In the genomic region with DNA sequence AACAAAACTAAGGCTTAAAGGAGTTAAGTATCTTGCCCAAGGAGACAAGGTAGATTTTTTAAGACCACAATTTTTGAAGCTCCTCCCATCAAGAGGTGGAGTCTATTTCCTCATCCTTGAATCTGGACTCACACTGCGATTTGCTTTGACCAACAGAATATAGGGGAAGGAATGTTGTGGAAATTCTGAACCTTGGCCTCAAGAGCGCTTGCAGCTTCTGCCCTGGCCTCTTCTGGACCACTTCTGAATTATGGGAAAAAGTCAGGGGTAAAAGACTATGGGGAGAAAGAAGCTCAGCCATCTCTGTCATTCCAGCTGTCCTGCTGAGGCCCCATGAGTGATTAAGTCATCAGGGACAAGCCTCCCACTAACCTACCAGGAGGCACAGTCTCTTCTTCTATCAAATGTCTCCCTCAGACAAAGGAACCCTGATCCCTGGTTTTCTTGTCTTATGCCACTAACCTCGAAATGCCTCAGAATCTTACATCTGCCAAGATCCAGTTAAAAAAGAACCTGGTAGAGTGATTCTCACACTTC, we compare ENCODE assay signal across 15 cellular contexts.
"Had no signal": no experiment of that assay in that cellular context is flagged by ENCODE, and none has a peak within 500 bp of the region (broad histone marks: within the 10 kb centered on the region; RNA-seq: fewer than 3 reads in every experiment).

No MANE protein-coding gene starts in this region.

- H3K27ac Mint-ChIP-seq: activated naive CD8-positive, alpha-beta T cell; brain; T-helper 2 cell treated with Interferon-gamma antibody and Interleukin-4, amounts not matched to agents 5 μg/mL and 100 μg/mL, for 36 hours had no signal

- H3K9me3 ChIP-seq: colonic mucosa, transverse colon, vagina had no signal

- H3K4me3 Mint-ChIP-seq: activated CD4-positive, alpha-beta T cell treated with anti-CD3 and anti-CD28 coated beads for 36 hours; activated naive CD8-positive, alpha-beta T cell; brain; T-helper 2 cell treated with Interferon-gamma antibody and Interleukin-4, amounts not matched to agents 5 μg/mL and 100 μg/mL, for 36 hours had no signal

- DNase-seq: activated CD4-positive, alpha-beta T cell treated with anti-CD3 and anti-CD28 coated beads for 36 hours; activated CD4-positive, alpha-beta T cell treated with anti-CD3 and anti-CD28 coated beads, Interleukin-2, amount 50 U/mL, for 48 hours; caudate nucleus; colonic mucosa; hypothalamus; occipital lobe; posterior cingulate gyrus; stimulated activated CD8-positive, alpha-beta memory T cell treated with anti-CD3 and anti-CD28 coated beads, Interleukin-4, amount 100 ng/mL, for 48 hours; stimulated activated naive CD8-positive, alpha-beta T cell treated with anti-CD3 and anti-CD28 coated beads, Interleukin-15, Interleukin-2, amounts not matched to agents 100 U/mL and 50 U/mL, for 24 hours; transverse colon had no signal

- H3K27me3 Mint-ChIP-seq: activated CD4-positive, alpha-beta T cell treated with anti-CD3 and anti-CD28 coated beads for 36 hours; activated naive CD8-positive, alpha-beta T cell; brain had no signal

- H3K9me3 Mint-ChIP-seq: brain; T-helper 2 cell treated with Interferon-gamma antibody and Interleukin-4, amounts not matched to agents 5 μg/mL and 100 μg/mL, for 36 hours had no signal

- ATAC-seq: activated CD4-positive, alpha-beta T cell treated with anti-CD3 and anti-CD28 coated beads for 36 hours; left lobe of liver; stimulated activated naive CD8-positive, alpha-beta T cell treated with anti-CD3 and anti-CD28 coated beads, Interleukin-15, Interleukin-2, amounts not matched to agents 100 U/mL and 50 U/mL, for 24 hours had no signal
